ENCODE assay signal across 8 cellular contexts in genomic region chr17:39464639-39465181, GRCh38. TPM values are rescaled to one million over a fixed set of nuclear protein-coding genes. Genes with fewer than 3 reads are reported as not detected.
DNase-seq lines count a peak whose midpoint lies in the region; TF ChIP-seq lines count a peak whose summit lies in the region.
"Not testable (repeated sequence)": the region's sequence is repeated elsewhere in the genome, so short reads cannot be mapped to it uniquely, and the experiment has no call there.

No MANE protein-coding gene starts in this region.

- not testable (repeated sequence) for H3K27me3 Mint-ChIP-seq in T-helper 2 cell treated with Interferon-gamma antibody and Interleukin-4, amounts not matched to agents 5 μg/mL and 100 μg/mL, for 36 hours (ENCODE audit: low read depth); activated naive CD8-positive, alpha-beta T cell; neural crest cell (ENCODE audit: low read depth); stimulated activated naive CD8-positive, alpha-beta T cell treated with anti-CD3 and anti-CD28 coated beads, Interleukin-15, Interleukin-2, amounts not matched to agents 100 ng/mL and 50 ng/mL, for 24 hours

- peak overlapping the region; percentile 90 for H3K4me3 Mint-ChIP-seq in T-helper 2 cell treated with Interferon-gamma antibody and Interleukin-4, amounts not matched to agents 5 μg/mL and 100 μg/mL, for 36 hours
- peak overlapping the region; percentile 95 for H3K4me3 Mint-ChIP-seq in activated naive CD8-positive, alpha-beta T cell
- H3K4me3 Mint-ChIP-seq in neural crest cell: peak overlapping the region; percentile 99
- H3K4me3 Mint-ChIP-seq in stimulated activated naive CD8-positive, alpha-beta T cell treated with anti-CD3 and anti-CD28 coated beads, Interleukin-15, Interleukin-2, amounts not matched to agents 100 ng/mL and 50 ng/mL, for 24 hours: peak overlapping the region; percentile 96

- H3K4me2 ChIP-seq in BLaER1 treated with 17β-estradiol and CSF1 and Interleukin-3, amounts not matched to agents 10 nM and 100 nM: peak overlapping the region; percentile 76 to 99 (median 88)

- H3K9me3 Mint-ChIP-seq in T-helper 2 cell treated with Interferon-gamma antibody and Interleukin-4, amounts not matched to agents 5 μg/mL and 100 μg/mL, for 36 hours; activated naive CD8-positive, alpha-beta T cell (ENCODE audit: low read depth); neural crest cell; stimulated activated naive CD8-positive, alpha-beta T cell treated with anti-CD3 and anti-CD28 coated beads, Interleukin-15, Interleukin-2, amounts not matched to agents 100 ng/mL and 50 ng/mL, for 24 hours: not testable (repeated sequence)

- peaks cover 20 to 43% (median 25%) of the 10 kb centered on the region in 10 experiments for H3K4me1 ChIP-seq in BLaER1 treated with 17β-estradiol and CSF1 and Interleukin-3, amounts not matched to agents 10 nM and 100 nM
- H3K4me1 ChIP-seq in HUES6 (ENCODE audit: control insufficient read depth, insufficient read depth, low read length); iPS-18a (ENCODE audit: control insufficient read depth, low read depth, low read length): not testable (repeated sequence)
- peaks cover 16% of the 10 kb centered on the region for H3K4me1 ChIP-seq in effector memory CD4-positive, alpha-beta T cell (ENCODE audit: control insufficient read depth, insufficient read depth, low read length, poor library complexity, severe bottlenecking)

- not testable (repeated sequence) for TF ChIP-seq CTCF in neural crest cell (conservative IDR thresholded peaks at IDR 0.05)

- not testable (repeated sequence) for DNase-seq in T-helper 2 cell treated with Interferon-gamma antibody and Interleukin-4, amounts not matched to agents 5 μg/mL and 100 μg/mL, for 36 hours (ENCODE audit: low spot score); effector memory CD4-positive, alpha-beta T cell; neural crest cell (ENCODE audit: low read depth, low spot score)

- peaks cover 42% of the 10 kb centered on the region for H3K36me3 Mint-ChIP-seq in T-helper 2 cell treated with Interferon-gamma antibody and Interleukin-4, amounts not matched to agents 5 μg/mL and 100 μg/mL, for 36 hours (ENCODE audit: low read depth)
- not testable (repeated sequence) for H3K36me3 Mint-ChIP-seq in activated naive CD8-positive, alpha-beta T cell
- peaks cover 11% of the 10 kb centered on the region for H3K36me3 Mint-ChIP-seq in neural crest cell (ENCODE audit: low read depth)
- peaks cover 40% of the 10 kb centered on the region for H3K36me3 Mint-ChIP-seq in stimulated activated naive CD8-positive, alpha-beta T cell treated with anti-CD3 and anti-CD28 coated beads, Interleukin-15, Interleukin-2, amounts not matched to agents 100 ng/mL and 50 ng/mL, for 24 hours (ENCODE audit: low read depth)

- H4K20me1 ChIP-seq in BLaER1 treated with 17β-estradiol and CSF1 and Interleukin-3, amounts not matched to agents 10 nM and 100 nM: peaks cover 66 to 79% (median 78%) of the 10 kb centered on the region in 11 experiments

- not testable (repeated sequence) for H3K27ac Mint-ChIP-seq in T-helper 2 cell treated with Interferon-gamma antibody and Interleukin-4, amounts not matched to agents 5 μg/mL and 100 μg/mL, for 36 hours; neural crest cell (ENCODE audit: unreplicated experiment)
- H3K27ac Mint-ChIP-seq in activated naive CD8-positive, alpha-beta T cell: peak overlapping the region; percentile 54
- H3K27ac Mint-ChIP-seq in stimulated activated naive CD8-positive, alpha-beta T cell treated with anti-CD3 and anti-CD28 coated beads, Interleukin-15, Interleukin-2, amounts not matched to agents 100 ng/mL and 50 ng/mL, for 24 hours: peak overlapping the region; percentile 36

- H3K4me3 ChIP-seq in BLaER1 treated with 17β-estradiol and CSF1 and Interleukin-3, amounts not matched to agents 10 nM and 100 nM: peak overlapping the region; percentile 82 to 98 (median 90)
- H3K4me3 ChIP-seq in HUES6 (ENCODE audit: low read depth, low read length) (peak overlapping the region; percentile 90), iPS-18a (ENCODE audit: low read length) (peak overlapping the region; percentile 99)
- peak overlapping the region; percentile 88 for H3K4me3 ChIP-seq in effector memory CD4-positive, alpha-beta T cell (ENCODE audit: insufficient read depth, low read depth, low read length, poor library complexity, severe bottlenecking)

- H3K27me3 ChIP-seq in BLaER1 treated with 17β-estradiol and CSF1 and Interleukin-3, amounts not matched to agents 10 nM and 100 nM; HUES6 (ENCODE audit: control insufficient read depth, insufficient read depth, low read length); effector memory CD4-positive, alpha-beta T cell (replicated peaks; ENCODE audit: control insufficient read depth, insufficient read depth, low read length, poor library complexity, severe bottlenecking); iPS-18a (ENCODE audit: control insufficient read depth, insufficient read depth, low read length): not testable (repeated sequence)

- not testable (repeated sequence) for H3K27ac ChIP-seq in BLaER1 treated with 17β-estradiol and CSF1 and Interleukin-3, amounts not matched to agents 10 nM and 100 nM; HUES6 (ENCODE audit: low read depth, low read length); effector memory CD4-positive, alpha-beta T cell (ENCODE audit: insufficient read depth, low read length, poor library complexity, severe bottlenecking); iPS-18a (ENCODE audit: low read length)

- H3K9ac ChIP-seq in BLaER1 treated with 17β-estradiol and CSF1 and Interleukin-3, amounts not matched to agents 10 nM and 100 nM: peak overlapping the region; percentile 98 to 100 (median 100)
- not testable (repeated sequence) for H3K9ac ChIP-seq in HUES6 (ENCODE audit: low read length)
- H3K9ac ChIP-seq in iPS-18a (ENCODE audit: low read length): peak overlapping the region; percentile 99

- H3K36me3 ChIP-seq in BLaER1 treated with 17β-estradiol and CSF1 and Interleukin-3, amounts not matched to agents 10 nM and 100 nM: peaks cover 22 to 60% (median 46%) of the 10 kb centered on the region in 11 experiments; a peak in 20 of 22 replicates
- peaks cover 12% of the 10 kb centered on the region for H3K36me3 ChIP-seq in HUES6 (ENCODE audit: control insufficient read depth, insufficient read depth, low read length)
- not testable (repeated sequence) for H3K36me3 ChIP-seq in effector memory CD4-positive, alpha-beta T cell (ENCODE audit: control insufficient read depth, insufficient read depth, low read length); iPS-18a (ENCODE audit: control insufficient read depth, low read depth, low read length)

- not testable (repeated sequence) for H3K9me3 ChIP-seq in BLaER1 treated with 17β-estradiol and CSF1 and Interleukin-3, amounts not matched to agents 10 nM and 100 nM (replicated peaks in 1 of 11); HUES6 (ENCODE audit: control insufficient read depth, insufficient read depth, low read depth, low read length); effector memory CD4-positive, alpha-beta T cell (ENCODE audit: control insufficient read depth, low read length); iPS-18a (ENCODE audit: control insufficient read depth, low read depth, low read length)

- H3K4me1 Mint-ChIP-seq in T-helper 2 cell treated with Interferon-gamma antibody and Interleukin-4, amounts not matched to agents 5 μg/mL and 100 μg/mL, for 36 hours (ENCODE audit: low read depth): peaks cover 33% of the 10 kb centered on the region
- H3K4me1 Mint-ChIP-seq in activated naive CD8-positive, alpha-beta T cell (ENCODE audit: low read depth): peaks cover 46% of the 10 kb centered on the region
- peaks cover 48% of the 10 kb centered on the region for H3K4me1 Mint-ChIP-seq in neural crest cell
- peaks cover 53% of the 10 kb centered on the region for H3K4me1 Mint-ChIP-seq in stimulated activated naive CD8-positive, alpha-beta T cell treated with anti-CD3 and anti-CD28 coated beads, Interleukin-15, Interleukin-2, amounts not matched to agents 100 ng/mL and 50 ng/mL, for 24 hours (ENCODE audit: low read depth)

RNA-seq across cellular contexts. Expression of gene CDK12, which starts 3.4 kb away (rescaled TPM):
- 69.1 and 69.8 TPM in 2 replicates for total RNA-seq in neural crest cell

RNA-seq across cellular contexts. Expression of gene MED1, which starts 13.6 kb away (rescaled TPM):
- total RNA-seq in neural crest cell: 63.4 and 65.0 TPM in 2 replicates
